ENCODE assay signal across 19 cellular contexts in genomic region chr20:47672166-47672565, GRCh38.
DNase-seq lines count a peak whose midpoint lies in the region; ATAC-seq lines count a peak whose summit lies in the region.
"Had no signal": no experiment of that assay in that cellular context is flagged by ENCODE, and none has a peak within 500 bp of the region (broad histone marks: within the 10 kb centered on the region; RNA-seq: fewer than 3 reads in every experiment).

No MANE protein-coding gene starts in this region.

- peaks cover 90% of the 10 kb centered on the region for H3K36me3 ChIP-seq in NT2/D1 (ENCODE audit: insufficient read depth, insufficient read length, low read length)

- DNase-seq in activated CD8-positive, alpha-beta memory T cell treated with anti-CD3 and anti-CD28 coated beads, Interleukin-2, amount 50 U/mL, for 48 hours = peak; percentile 52
- DNase-seq in activated CD8-positive, alpha-beta memory T cell treated with anti-CD3 and anti-CD28 coated beads, Interleukin-2, amount 50 U/mL, for 4 hours = no peak
- DNase-seq in NT2/D1 (ENCODE audit: low read depth, low spot score) (no peak), mesenteric fat pad (ENCODE audit: low spot score) (peak; percentile 87), OCI-M2 (lab: John Stamatoyannopoulos, UW; ENCODE audit: unreplicated experiment) (no peak)
- DNase-seq: EL, GF-D8, GOT3, Karpas-422, NCI-H1694, NCI-H2081, NCI-H446, NCI-H526, OCI-M1, SHP77 treated with DMSO at 0.1 percent for 48 hours, SW 1271 had no signal

- peaks cover 3% of the 10 kb centered on the region for H3K4me1 ChIP-seq in NT2/D1 (ENCODE audit: insufficient read depth, insufficient read length)

- peak overlapping the region; percentile 18 for H3K9ac ChIP-seq in NT2/D1 (ENCODE audit: insufficient read length, low read depth)

- no peaks in the 10 kb centered on the region for H3K27me3 ChIP-seq in NT2/D1 (ENCODE audit: insufficient read depth, insufficient read length)

- H3K9me3 ChIP-seq in NT2/D1 (ENCODE audit: insufficient read depth, low read length) = no peaks in the 10 kb centered on the region

- H3K4me3 ChIP-seq in NT2/D1 (ENCODE audit: insufficient read length, low read depth) = no peak overlapping the region
- H3K4me3 ChIP-seq: SK-N-MC had no signal

- ATAC-seq in HG03378 (IDR thresholded peaks at IDR 0.05; ENCODE audit: unreplicated experiment) = no peak
- no peak for ATAC-seq in GM21528 (IDR thresholded peaks at IDR 0.05; ENCODE audit: low FRiP score, unreplicated experiment)

Comparison
In these comparisons a context has a peak if more than half of its experiments do, and no peak if none do; other contexts are left out.
1. DNase-seq: peak in activated CD8-positive, alpha-beta memory T cell treated with anti-CD3 and anti-CD28 coated beads, Interleukin-2, amount 50 U/mL, for 48 hours (single experiment) and mesenteric fat pad (single experiment); none in activated CD8-positive, alpha-beta memory T cell treated with anti-CD3 and anti-CD28 coated beads, Interleukin-2, amount 50 U/mL, for 4 hours (single experiment), NT2/D1 (single experiment) and OCI-M2 (single experiment).